Comparison of ENCODE assay signal across 8 cellular contexts in the genomic region with DNA sequence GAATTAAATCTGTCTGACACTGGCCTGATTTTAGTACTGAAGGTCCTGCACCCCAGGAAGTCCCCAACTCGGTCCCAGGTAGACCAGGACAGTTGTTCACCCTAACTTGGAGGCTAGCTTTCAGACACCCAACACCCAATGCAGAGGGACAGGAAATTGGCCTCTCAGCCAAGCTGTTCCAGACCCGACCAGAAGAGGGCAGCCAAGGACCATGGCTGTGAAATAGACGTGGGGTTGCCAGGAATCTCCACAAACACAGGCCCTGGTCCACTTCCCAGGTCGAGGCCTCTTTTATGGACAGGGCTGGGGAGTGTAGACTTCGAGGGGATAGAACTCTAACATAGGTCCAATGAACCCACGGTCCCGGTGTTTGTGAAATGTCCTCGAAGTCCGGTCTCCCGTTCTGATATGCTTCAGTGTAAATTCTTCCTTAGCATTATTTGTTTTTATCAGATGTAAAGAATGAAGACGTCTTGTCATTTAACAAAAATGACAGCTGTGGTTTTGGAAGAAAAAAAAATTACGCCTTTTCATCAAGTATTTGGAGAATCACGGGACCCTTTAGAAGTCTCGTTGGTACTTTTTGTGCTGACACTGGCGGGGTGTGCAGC.
A peak's percentile ranks its signal among the peaks of the same experiment; 100 is the strongest.
DNase-seq lines count a peak whose midpoint lies in the region; TF ChIP-seq lines count a peak whose summit lies in the region.

No MANE protein-coding gene starts in this region.

- H3K9ac ChIP-seq in GM23248, result no peak overlapping the region

- in situ Hi-C loops in GM23248 (cut with MboI), result loop anchor here (10.0 kb wide), 1 partner anchor 535 kb away; no protein-coding TSS in a partner anchor
- in situ Hi-C loops in SK-MEL-5 (cut with HindIII; ENCODE audit: low pct_unique_long_range_greater_than_20kb, low sequenced_read_pairs), result no loop called here

- no peaks in the 10 kb centered on the region for H3K9me2 ChIP-seq in GM23248 (ENCODE audit: insufficient read depth)

- DNase-seq in NCI-H2227 (lab: John Stamatoyannopoulos, UW; ENCODE audit: unreplicated experiment) (peak; percentile 40), NCI-H2227 treated with DMSO at 0.1 percent for 48 hours (lab: John Stamatoyannopoulos, UW) (no peak), GM23248 (peak; percentile 78), LNCaP clone FGC (ENCODE audit: low read depth) (peak; percentile 64), SK-MEL-5 (ENCODE audit: low read depth, low spot score) (peak; percentile 89), caudate nucleus (lab: John Stamatoyannopoulos, UW) (peak in 56 of 61 donors; percentile 6 to 89 (median 49)), left kidney (ENCODE audit: low read depth, low spot score) (peak; percentile 91)
- DNase-seq in stimulated activated CD4-positive, alpha-beta T cell treated with anti-CD3 and anti-CD28 coated beads, TNF-alpha, amount 100 ng/mL, for 48 hours (ENCODE audit: low read depth in 3 of 3), result peak; percentile 16 to 29 (median 18)

- H3K4me2 ChIP-seq in GM23248 (ENCODE audit: unreplicated experiment), result no peak overlapping the region

- WGBS in GM23248 (ENCODE audit: low coverage in 1 of 2, low lambda C conversion rate in 2 of 2, missing lambda C conversion rate in 2 of 2), 2 experiments, result 46 to 48% methylated on average over 15 of the region's 15 CpGs

- H3K27me3 ChIP-seq in GM23248 (replicated peaks; ENCODE audit: insufficient read depth), result no peaks in the 10 kb centered on the region

- peak; percentile 99 for TF ChIP-seq CTCF in LNCaP clone FGC (IDR thresholded peaks at IDR 0.05; ENCODE audit: control insufficient read depth, extremely low read depth, insufficient read depth)

- no peak overlapping the region for H3K4me3 ChIP-seq in GM23248
- no peak overlapping the region for H3K4me3 ChIP-seq in LNCaP clone FGC (ENCODE audit: low read depth, low read length)

- H2AFZ ChIP-seq in GM23248, result no peak overlapping the region

- no peaks in the 10 kb centered on the region for H4K20me1 ChIP-seq in GM23248 (ENCODE audit: insufficient read depth)

- H3K36me3 ChIP-seq in GM23248 (ENCODE audit: low read depth), result no peaks in the 10 kb centered on the region

- H3K9me3 ChIP-seq in GM23248 (ENCODE audit: low read depth), result no peaks in the 10 kb centered on the region

- H3K27ac ChIP-seq in GM23248 (no peak overlapping the region), caudate nucleus (ENCODE audit: low read depth, low read length) (no peak overlapping the region)

- no peaks in the 10 kb centered on the region for H3K4me1 ChIP-seq in GM23248 (ENCODE audit: insufficient read depth)

- H3F3A ChIP-seq in GM23248 (ENCODE audit: insufficient read depth), result no peaks in the 10 kb centered on the region

- H3K79me2 ChIP-seq in GM23248 (ENCODE audit: insufficient read depth), result no peaks in the 10 kb centered on the region
